8 cellular contexts compared by ENCODE assay signal in genomic region chr2:239381709-239382134, GRCh38. TPM values are rescaled to one million over a fixed set of nuclear protein-coding genes. Genes with fewer than 3 reads are reported as not detected.
DNase-seq lines count a peak whose midpoint lies in the region; ATAC-seq and TF ChIP-seq lines count a peak whose summit lies in the region.

No MANE protein-coding gene starts in this region.

- peak overlapping the region; percentile 62 for H3K27ac ChIP-seq in CD4-positive, alpha-beta memory T cell (ENCODE audit: low read depth, low read length)
- no peak overlapping the region for H3K27ac ChIP-seq in SJCRH30

- H3K4me3 ChIP-seq in CD4-positive, alpha-beta memory T cell (ENCODE audit: low read length in 2 of 2), result peak overlapping the region in 1 of 2 donors; percentile 39
- H3K4me3 ChIP-seq in SJCRH30, result no peak overlapping the region
- H3K4me3 ChIP-seq in foreskin fibroblast (ENCODE audit: low read depth in 1 of 2, low read length in 2 of 2), result no peak overlapping the region

- H3K36me3 ChIP-seq in CD4-positive, alpha-beta memory T cell (ENCODE audit: insufficient read depth, low read length), result no peaks in the 10 kb centered on the region
- no peaks in the 10 kb centered on the region; the same call in 1 of the 2 replicates for H3K36me3 ChIP-seq in SJCRH30

- intact Hi-C loops in CD4-positive, alpha-beta memory T cell (cut with micrococcal nuclease), result loop anchor here (2.0 to 5.0 kb wide), 2 partner anchors 19 to 114 kb away; partner anchors contain the start of gene HDAC4

- peaks cover 0 to 6% (median 0%) of the 10 kb centered on the region in 8 donors for H3K9me3 Mint-ChIP-seq in CD4-positive, alpha-beta memory T cell
- H3K9me3 Mint-ChIP-seq in effector memory CD8-positive, alpha-beta T cell, result no peaks in the 10 kb centered on the region

- peak in 1 of 5 donors; percentile 63 for DNase-seq in CD4-positive, alpha-beta memory T cell
- no peak for DNase-seq in effector memory CD8-positive, alpha-beta T cell
- DNase-seq in SJCRH30 (no peak), NOMO-1 treated with dmso at 0.1 percent for 144 hours (lab: John Stamatoyannopoulos, UW; ENCODE audit: unreplicated experiment) (no peak), KBM-7 (no peak), foreskin fibroblast (no peak)

- H3K27ac Mint-ChIP-seq in CD4-positive, alpha-beta memory T cell, result peak overlapping the region; percentile 90 to 99 (median 96)
- peak overlapping the region in 1 of 2 donors; percentile 95 for H3K27ac Mint-ChIP-seq in effector memory CD8-positive, alpha-beta T cell

- ATAC-seq in GM19324 (IDR thresholded peaks at IDR 0.05; ENCODE audit: low FRiP score, unreplicated experiment) (peak; percentile 60), HG03378 (IDR thresholded peaks at IDR 0.05; ENCODE audit: unreplicated experiment) (peak; percentile 62)
- peak; percentile 18 for ATAC-seq in effector memory CD8-positive, alpha-beta T cell (replicated peaks)

- in situ Hi-C loops in KBM-7 (cut with MboI; ENCODE audit: low pct_unique_long_range_greater_than_20kb, low sequenced_read_pairs), result no loop called here

- H3K9me3 ChIP-seq in CD4-positive, alpha-beta memory T cell (ENCODE audit: control insufficient read depth in 1 of 2, low read length in 2 of 2), result no peaks in the 10 kb centered on the region
- H3K9me3 ChIP-seq in SJCRH30 (replicated peaks), result no peaks in the 10 kb centered on the region

- H3K27me3 Mint-ChIP-seq in CD4-positive, alpha-beta memory T cell, result no peaks in the 10 kb centered on the region
- no peaks in the 10 kb centered on the region for H3K27me3 Mint-ChIP-seq in effector memory CD8-positive, alpha-beta T cell

- CTCF ChIA-PET in CD4-positive, alpha-beta memory T cell (lab: Charles Lee; ENCODE audit: partially characterized antibody), result interaction anchor here (1.1 to 1.9 kb wide), 6 partner anchors 8 to 244 kb away, joined by 3 to 20 read pairs (median 4); partner anchors contain the start of gene HDAC4

- H3K4me3 Mint-ChIP-seq in CD4-positive, alpha-beta memory T cell, result peak overlapping the region; percentile 83 to 94 (median 87)
- peak overlapping the region; percentile 84 to 86 for H3K4me3 Mint-ChIP-seq in effector memory CD8-positive, alpha-beta T cell

- POLR2A ChIA-PET in CD4-positive, alpha-beta memory T cell (lab: Charles Lee; ENCODE audit: partially characterized antibody), result interaction anchor here (1.4 to 2.5 kb wide), 11 partner anchors 8 to 116 kb away, joined by 4 to 38 read pairs (median 14); partner anchors contain the start of gene HDAC4

- no peak for TF ChIP-seq CTCF in foreskin fibroblast (IDR thresholded peaks at IDR 0.05; ENCODE audit: low read depth, low read length)

- H3K4me1 ChIP-seq in CD4-positive, alpha-beta memory T cell (ENCODE audit: insufficient read depth, low read length), result peaks cover 21% of the 10 kb centered on the region
- no peaks in the 10 kb centered on the region for H3K4me1 ChIP-seq in SJCRH30

- H3K4me1 Mint-ChIP-seq in CD4-positive, alpha-beta memory T cell, result peaks cover 20 to 31% (median 21%) of the 10 kb centered on the region in 4 donors
- peaks cover 22 to 30% of the 10 kb centered on the region in 2 donors for H3K4me1 Mint-ChIP-seq in effector memory CD8-positive, alpha-beta T cell (ENCODE audit: low read depth in 2 of 2)

- H3K36me3 Mint-ChIP-seq in CD4-positive, alpha-beta memory T cell, result peaks cover under 1 to 14% of the 10 kb centered on the region in 2 donors
- peaks cover 32% of the 10 kb centered on the region for H3K36me3 Mint-ChIP-seq in effector memory CD8-positive, alpha-beta T cell (ENCODE audit: insufficient read depth)

- no peaks in the 10 kb centered on the region for H3K27me3 ChIP-seq in CD4-positive, alpha-beta memory T cell (ENCODE audit: insufficient read depth, low read length)
- H3K27me3 ChIP-seq in SJCRH30, result no peaks in the 10 kb centered on the region

RNA-seq across cellular contexts. Expression of gene HDAC4, which starts 19.1 kb away (rescaled TPM):
- total RNA-seq in CD4-positive, alpha-beta memory T cell, result 10 to 100 TPM; 50.2 to 59.7 TPM
- polyA plus RNA-seq in CD4-positive, alpha-beta memory T cell, result 10 to 100 TPM in 1 of 2 donors, 1 to 10 TPM in 1; 1.4 to 10.6 TPM
- total RNA-seq in SJCRH30 (2014; rRNA removed; shearing (Covaris generic)), result 8.9 and 11.3 TPM in 2 replicates
